Comparison of ENCODE assay signal across 1 cellular context in the genomic region with DNA sequence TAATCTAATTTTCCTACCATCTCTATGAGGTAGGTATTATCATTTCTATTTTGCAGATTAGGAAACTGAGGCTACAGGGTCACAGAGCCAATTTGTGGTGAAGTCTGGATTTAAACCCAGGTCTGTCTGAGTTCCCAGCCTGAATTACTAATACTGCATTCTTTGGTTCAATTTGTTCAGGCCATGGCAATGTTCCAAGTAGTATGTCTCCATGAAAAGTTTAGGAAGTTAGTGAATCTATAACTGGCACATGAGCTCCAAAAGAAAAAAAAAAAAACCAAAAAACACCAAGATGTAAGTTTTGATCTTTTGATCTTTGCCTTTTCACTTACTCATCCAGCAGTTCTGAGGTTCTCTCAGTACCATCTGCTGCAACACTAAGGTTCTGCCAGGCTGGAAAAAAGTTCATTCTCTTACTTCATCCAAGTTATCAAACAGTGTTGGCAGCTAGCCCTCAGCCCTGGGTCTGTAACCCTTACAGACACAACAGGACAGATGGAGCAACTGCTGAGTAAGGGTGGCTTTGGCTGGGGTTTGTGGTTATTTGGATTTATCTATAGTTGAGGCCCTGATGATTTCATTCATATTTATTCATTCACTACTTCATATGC.
TF ChIP-seq lines count a peak whose summit lies in the region.

No MANE protein-coding gene starts in this region.

TF ChIP-seq in IMR-90, 13 proteins besides CTCF, POLR2A, EP300 and RAD21:
- TF ChIP-seq NFE2L2 (IDR thresholded peaks at IDR 0.05; ENCODE audit: low read depth, low read length) (peak; percentile 24; the same call in 1 of the 2 replicates), BHLHE40 (IDR thresholded peaks at IDR 0.05; ENCODE audit: low read depth, low read length) (no peak), CEBPB (IDR thresholded peaks at IDR 0.05; ENCODE audit: low read depth, low read length) (peak; percentile 44; the same call in 1 of the 2 replicates)
